ENCODE assay signal across 22 cellular contexts in the genomic region with DNA sequence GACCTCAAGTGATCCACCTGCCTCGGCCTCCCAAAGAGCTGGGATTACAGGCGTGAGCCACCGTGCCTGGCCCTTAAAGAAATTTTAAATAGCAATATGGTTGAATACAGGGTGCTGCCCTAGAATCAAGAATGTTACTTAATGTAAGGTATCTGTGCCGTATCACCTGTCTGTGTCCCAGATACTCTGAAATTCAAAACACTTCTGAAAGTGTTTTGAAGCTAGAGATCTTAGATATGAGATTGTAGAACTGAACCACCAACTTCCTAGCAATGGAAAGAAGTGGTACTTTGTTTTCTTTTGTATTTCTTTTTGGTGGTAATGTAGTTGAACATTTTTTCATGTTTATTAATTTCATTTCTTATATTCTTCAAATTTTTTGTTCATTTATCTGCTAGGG.
"Had no signal": no experiment of that assay in that cellular context is flagged by ENCODE, and none has a peak within 500 bp of the region (broad histone marks: within the 10 kb centered on the region; RNA-seq: fewer than 3 reads in every experiment).

No MANE protein-coding gene starts in this region.

- H3K9me3 ChIP-seq: colonic mucosa, esophagus muscularis mucosa, sigmoid colon, testis, vagina had no signal

- DNase-seq: activated CD4-positive, alpha-beta T cell treated with anti-CD3 and anti-CD28 coated beads for 1 hour; activated CD4-positive, alpha-beta T cell treated with anti-CD3 and anti-CD28 coated beads, Interleukin-2, amount 50 U/mL, for 4 hours; colonic mucosa; dorsolateral prefrontal cortex; glutamatergic neuron; immature natural killer cell; retina; sigmoid colon; stimulated activated CD4-positive, alpha-beta T cell treated with anti-CD3 and anti-CD28 coated beads, Interleukin-15, amount 100 ng/mL, for 24 hours; T-helper 9 cell; testis; trophoblast cell had no signal

- H3K9me3 Mint-ChIP-seq: central memory CD8-positive, alpha-beta T cell; immature natural killer cell; natural killer cell treated with Interleukin-12 subunit alpha and Interleukin-12 subunit beta and Interleukin-15 and Interleukin-18, amount 100 ng/mL, for 72 hours; stimulated activated memory B cell treated with anti-CD40 and anti-IgM and Interleukin-4, amounts not matched to agents 10 μg/mL and 1 μg/mL and 100 μg/mL, for 72 hours had no signal

- ATAC-seq: left lobe of liver; natural killer cell treated with Interleukin-12 subunit alpha and Interleukin-12 subunit beta and Interleukin-15 and Interleukin-18, amount 100 ng/mL, for 72 hours; stimulated activated memory B cell treated with anti-CD40 and anti-IgM and Interleukin-4, amounts not matched to agents 10 μg/mL and 1 μg/mL and 100 μg/mL, for 72 hours had no signal

- H3K27me3 Mint-ChIP-seq: central memory CD8-positive, alpha-beta T cell; natural killer cell treated with Interleukin-12 subunit alpha and Interleukin-12 subunit beta and Interleukin-15 and Interleukin-18, amount 100 ng/mL, for 72 hours; progenitor cell of endocrine pancreas; stimulated activated memory B cell treated with anti-CD40 and anti-IgM and Interleukin-4, amounts not matched to agents 10 μg/mL and 1 μg/mL and 100 μg/mL, for 72 hours had no signal

- H3K4me1 ChIP-seq: colonic mucosa, vagina had no signal

- H3K27ac ChIP-seq: colonic mucosa, dorsolateral prefrontal cortex, esophagus muscularis mucosa, hepatocyte, sigmoid colon, testis, vagina had no signal

- H3K27me3 ChIP-seq: colonic mucosa, dorsolateral prefrontal cortex, esophagus muscularis mucosa, hepatocyte, sigmoid colon, testis, vagina had no signal

- H3K36me3 Mint-ChIP-seq: natural killer cell treated with Interleukin-12 subunit alpha and Interleukin-12 subunit beta and Interleukin-15 and Interleukin-18, amount 100 ng/mL, for 72 hours had no signal

- H3K4me3 ChIP-seq: colonic mucosa, dorsolateral prefrontal cortex, esophagus muscularis mucosa, hepatocyte, sigmoid colon, smooth muscle cell, testis, vagina had no signal

- H3K4me3 Mint-ChIP-seq: central memory CD8-positive, alpha-beta T cell; immature natural killer cell; mesothelial cell of epicardium; natural killer cell treated with Interleukin-12 subunit alpha and Interleukin-12 subunit beta and Interleukin-15 and Interleukin-18, amount 100 ng/mL, for 72 hours; stimulated activated memory B cell treated with anti-CD40 and anti-IgM and Interleukin-4, amounts not matched to agents 10 μg/mL and 1 μg/mL and 100 μg/mL, for 72 hours had no signal

- H3K27ac Mint-ChIP-seq: immature natural killer cell; mesothelial cell of epicardium; natural killer cell treated with Interleukin-12 subunit alpha and Interleukin-12 subunit beta and Interleukin-15 and Interleukin-18, amount 100 ng/mL, for 72 hours; progenitor cell of endocrine pancreas; stimulated activated memory B cell treated with anti-CD40 and anti-IgM and Interleukin-4, amounts not matched to agents 10 μg/mL and 1 μg/mL and 100 μg/mL, for 72 hours had no signal

- H3K36me3 ChIP-seq: colonic mucosa, esophagus muscularis mucosa, sigmoid colon, vagina had no signal
